23 cellular contexts compared by ENCODE assay signal in genomic region chr19:39963860-39964259, GRCh38.
"Had no signal": no experiment of that assay in that cellular context is flagged by ENCODE, and none has a peak within 500 bp of the region (broad histone marks: within the 10 kb centered on the region; RNA-seq: fewer than 3 reads in every experiment).

No MANE protein-coding gene starts in this region.

- H2AFZ ChIP-seq: neural progenitor cell had no signal

- H3K9ac ChIP-seq: neural progenitor cell had no signal

- H3K27me3 Mint-ChIP-seq: activated CD4-positive, alpha-beta T cell treated with anti-CD3 and anti-CD28 coated beads, Interleukin-2, amount 10 ng/mL, durations not matched to agents 24 days and 14 days; activated naive CD8-positive, alpha-beta T cell treated with anti-CD3 and anti-CD28 coated beads, Interleukin-2, amount 10 ng/mL, durations not matched to agents 7 days and 5 days; activated T-cell treated with anti-CD3 and anti-CD28 coated beads, Interleukin-2, amount 50 U/mL, for 24 hours; activated T-helper 17 cell treated with anti-CD3 and anti-CD28 coated beads, Interleukin-2, amount 50 U/mL, for 72 hours; naive thymus-derived CD8-positive, alpha-beta T cell had no signal

- ATAC-seq: activated CD8-positive, alpha-beta T cell treated with anti-CD3 and anti-CD28 coated beads, Interleukin-2, amount 10 ng/mL, durations not matched to agents 7 days and 5 days; activated T-helper 17 cell treated with anti-CD3 and anti-CD28 coated beads, Interleukin-2, amount 50 U/mL, for 72 hours; gastrocnemius medialis; left ventricle myocardium superior; naive thymus-derived CD8-positive, alpha-beta T cell; upper lobe of right lung had no signal

- H3K4me2 ChIP-seq: neural progenitor cell had no signal

- H3K4me3 ChIP-seq: coronary artery, esophagus squamous epithelium, gastrocnemius medialis, neural progenitor cell, thyroid gland, upper lobe of right lung had no signal

- FAIRE-seq: bronchial epithelial cell, islet of Langerhans had no signal

- H3K9me3 ChIP-seq: esophagus squamous epithelium, gastrocnemius medialis, thyroid gland, upper lobe of right lung had no signal

- H3K36me3 ChIP-seq: esophagus squamous epithelium, gastrocnemius medialis, neural progenitor cell, thyroid gland, upper lobe of right lung had no signal

- H3K4me1 ChIP-seq: gastrocnemius medialis, upper lobe of right lung had no signal

- H3K27ac Mint-ChIP-seq: activated CD4-positive, alpha-beta T cell treated with anti-CD3 and anti-CD28 coated beads, Interleukin-2, amount 10 ng/mL, durations not matched to agents 24 days and 14 days; activated CD8-positive, alpha-beta T cell treated with anti-CD3 and anti-CD28 coated beads, Interleukin-2, amount 10 ng/mL, durations not matched to agents 7 days and 5 days; activated naive CD8-positive, alpha-beta T cell treated with anti-CD3 and anti-CD28 coated beads, Interleukin-2, amount 10 ng/mL, durations not matched to agents 7 days and 5 days; activated T-cell treated with anti-CD3 and anti-CD28 coated beads, Interleukin-2, amount 50 U/mL, for 24 hours; endodermal cell; mesothelial cell of epicardium; neural progenitor cell had no signal

- H3K36me3 Mint-ChIP-seq: mesothelial cell of epicardium; naive thymus-derived CD8-positive, alpha-beta T cell; neural progenitor cell had no signal

- H3K9me3 Mint-ChIP-seq: activated CD4-positive, alpha-beta T cell treated with anti-CD3 and anti-CD28 coated beads, Interleukin-2, amount 10 ng/mL, durations not matched to agents 24 days and 14 days; activated naive CD8-positive, alpha-beta T cell treated with anti-CD3 and anti-CD28 coated beads, Interleukin-2, amount 10 ng/mL, durations not matched to agents 7 days and 5 days; activated T-cell treated with anti-CD3 and anti-CD28 coated beads, Interleukin-2, amount 50 U/mL, for 24 hours; activated T-helper 17 cell treated with anti-CD3 and anti-CD28 coated beads, Interleukin-2, amount 50 U/mL, for 72 hours; endodermal cell; naive thymus-derived CD8-positive, alpha-beta T cell; neural progenitor cell had no signal

- H3K27me3 ChIP-seq: esophagus squamous epithelium, gastrocnemius medialis, neural progenitor cell, thyroid gland, upper lobe of right lung had no signal

- DNase-seq: activated CD4-positive, alpha-beta T cell treated with anti-CD3 and anti-CD28 coated beads, Interleukin-2, amount 10 ng/mL, durations not matched to agents 24 days and 14 days; activated CD8-positive, alpha-beta T cell treated with anti-CD3 and anti-CD28 coated beads, Interleukin-2, amount 10 ng/mL, durations not matched to agents 7 days and 5 days; activated naive CD8-positive, alpha-beta T cell treated with anti-CD3 and anti-CD28 coated beads, Interleukin-2, amount 10 ng/mL, durations not matched to agents 7 days and 5 days; activated T-cell treated with anti-CD3 and anti-CD28 coated beads, Interleukin-2, amount 50 U/mL, for 24 hours; amygdala; endodermal cell; esophagus squamous epithelium; gastrocnemius medialis; left ventricle myocardium superior; mammary epithelial cell; naive thymus-derived CD8-positive, alpha-beta T cell; retina; stimulated activated CD4-positive, alpha-beta T cell treated with anti-CD3 and anti-CD28 coated beads, Interleukin-2, amount 100 ng/mL, for 48 hours; stimulated activated naive CD4-positive, alpha-beta T cell; substantia nigra; thyroid gland; upper lobe of right lung had no signal

- H3K4me3 Mint-ChIP-seq: activated CD4-positive, alpha-beta T cell treated with anti-CD3 and anti-CD28 coated beads, Interleukin-2, amount 10 ng/mL, durations not matched to agents 24 days and 14 days; activated CD8-positive, alpha-beta T cell treated with anti-CD3 and anti-CD28 coated beads, Interleukin-2, amount 10 ng/mL, durations not matched to agents 7 days and 5 days; activated naive CD8-positive, alpha-beta T cell treated with anti-CD3 and anti-CD28 coated beads, Interleukin-2, amount 10 ng/mL, durations not matched to agents 7 days and 5 days; activated T-cell treated with anti-CD3 and anti-CD28 coated beads, Interleukin-2, amount 50 U/mL, for 24 hours; activated T-helper 17 cell treated with anti-CD3 and anti-CD28 coated beads, Interleukin-2, amount 50 U/mL, for 72 hours; endodermal cell; mesothelial cell of epicardium; naive thymus-derived CD8-positive, alpha-beta T cell; neural progenitor cell had no signal

- H3K27ac ChIP-seq: coronary artery, esophagus squamous epithelium, gastrocnemius medialis, neural progenitor cell, thyroid gland, upper lobe of right lung had no signal
